In genomic region chr18:50622320-50622719, GRCh38 we compare ENCODE assay signal across 23 cellular contexts.
"Had no signal": no experiment of that assay in that cellular context is flagged by ENCODE, and none has a peak within 500 bp of the region (broad histone marks: within the 10 kb centered on the region; RNA-seq: fewer than 3 reads in every experiment).

No MANE protein-coding gene starts in this region.

- H3K9me3 ChIP-seq: ascending aorta, body of pancreas, Peyer's patch, SJCRH30, SK-N-SH had no signal

- H3K27me3 ChIP-seq: ascending aorta, body of pancreas, Peyer's patch, SJCRH30 had no signal

- DNase-seq: activated CD4-positive, alpha-beta T cell treated with anti-CD3 and anti-CD28 coated beads for 4 hours; activated CD8-positive, alpha-beta memory T cell treated with anti-CD3 and anti-CD28 coated beads, Interleukin-2, amount 50 U/mL, for 48 hours; activated CD8-positive, alpha-beta T cell treated with anti-CD3 and anti-CD28 coated beads, Interleukin-2, amount 10 ng/mL, durations not matched to agents 7 days and 5 days; activated effector memory CD4-positive, alpha-beta T cell treated with anti-CD3 and anti-CD28 coated beads, Interleukin-2, amount 50 U/mL, for 16 hours; activated naive CD4-positive, alpha-beta T cell treated with Interleukin-2 at 50 U/mL for 16 hours; activated naive CD8-positive, alpha-beta T cell treated with anti-CD3 and anti-CD28 coated beads, Interleukin-2, amount 50 U/mL, for 24 hours; activated T-cell treated with anti-CD3 and anti-CD28 coated beads, Interleukin-2, amount 50 U/mL, for 1 hour; amniotic stem cell; body of pancreas; NCI-H1092; NCI-H1930; NCI-H2107; NCI-H446; NCI-H524; Peyer's patch; Right ventricle myocardium superior; SJCRH30; SK-N-SH; T-helper 1 cell had no signal

- H3K4me1 ChIP-seq: body of pancreas, Peyer's patch, SJCRH30 had no signal

- H3K9me3 Mint-ChIP-seq: activated naive CD4-positive, alpha-beta T cell treated with anti-CD3 and anti-CD28 coated beads, Interleukin-2, amount 50 U/mL, for 72 hours; activated naive CD8-positive, alpha-beta T cell treated with anti-CD3 and anti-CD28 coated beads, Interleukin-2, amount 50 U/mL, for 24 hours had no signal

- H3K4me3 Mint-ChIP-seq: activated CD8-positive, alpha-beta T cell treated with anti-CD3 and anti-CD28 coated beads, Interleukin-2, amount 10 ng/mL, durations not matched to agents 7 days and 5 days; activated naive CD8-positive, alpha-beta T cell treated with anti-CD3 and anti-CD28 coated beads, Interleukin-2, amount 50 U/mL, for 24 hours had no signal

- H3K27ac Mint-ChIP-seq: activated CD8-positive, alpha-beta T cell treated with anti-CD3 and anti-CD28 coated beads, Interleukin-2, amount 10 ng/mL, durations not matched to agents 7 days and 5 days; activated naive CD4-positive, alpha-beta T cell treated with anti-CD3 and anti-CD28 coated beads, Interleukin-2, amount 50 U/mL, for 72 hours; activated naive CD8-positive, alpha-beta T cell treated with anti-CD3 and anti-CD28 coated beads, Interleukin-2, amount 50 U/mL, for 24 hours had no signal

- H3K4me1 Mint-ChIP-seq: activated naive CD8-positive, alpha-beta T cell treated with anti-CD3 and anti-CD28 coated beads, Interleukin-2, amount 50 U/mL, for 24 hours had no signal

- H3K36me3 ChIP-seq: ascending aorta, Peyer's patch, SJCRH30 had no signal

- H3K36me3 Mint-ChIP-seq: activated naive CD4-positive, alpha-beta T cell treated with anti-CD3 and anti-CD28 coated beads, Interleukin-2, amount 50 U/mL, for 72 hours had no signal

- H3K9ac ChIP-seq: KMS-11, SK-N-SH had no signal

- H3K4me3 ChIP-seq: ascending aorta, body of pancreas, Peyer's patch, SJCRH30 had no signal

- H3K27ac ChIP-seq: body of pancreas, KMS-11, Peyer's patch, RWPE1, SJCRH30 had no signal
